Comparison of ENCODE assay signal across 9 cellular contexts in the genomic region with DNA sequence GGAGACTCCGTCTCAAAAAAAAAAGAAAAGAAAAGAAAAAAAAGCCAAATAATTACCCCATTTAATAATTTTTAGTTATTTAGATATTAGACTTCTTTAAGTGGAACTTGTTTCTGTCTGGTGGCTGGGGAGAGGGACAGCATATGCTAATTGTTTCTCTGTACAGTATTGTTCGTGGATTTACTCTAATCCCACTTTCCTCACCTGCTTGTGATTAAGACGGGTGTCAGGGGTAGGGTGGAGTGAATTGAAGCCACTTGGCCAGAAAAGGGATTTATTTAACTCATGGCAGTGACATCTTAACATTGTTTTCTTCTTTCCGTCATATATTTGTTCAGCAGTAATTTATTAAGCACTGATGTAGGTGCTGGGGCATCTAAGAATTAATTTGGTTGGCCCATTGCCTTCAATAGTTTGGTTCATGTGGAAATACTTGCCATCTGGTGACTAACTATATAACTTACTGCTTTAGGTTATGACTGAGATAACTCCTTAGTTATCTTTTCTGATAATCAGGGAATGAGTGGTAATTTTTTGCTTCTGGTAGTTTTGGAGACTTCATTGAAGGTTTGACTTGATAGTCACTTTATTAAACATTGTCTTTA. TPM values are rescaled to one million over a fixed set of nuclear protein-coding genes. Genes with fewer than 3 reads are reported as not detected.
DNase-seq lines count a peak whose midpoint lies in the region; ATAC-seq and TF ChIP-seq lines count a peak whose summit lies in the region.
"Had no signal": no experiment of that assay in that cellular context is flagged by ENCODE, and none has a peak within 500 bp of the region (broad histone marks: within the 10 kb centered on the region; RNA-seq: fewer than 3 reads in every experiment).

No MANE protein-coding gene starts in this region.

- no peak overlapping the region for H3K4me2 ChIP-seq in H9 (ENCODE audit: insufficient read depth, insufficient read length, low read length)

- no peak overlapping the region for H3K23ac ChIP-seq in H9 (ENCODE audit: insufficient read length, low read depth, low read length)

- no peak overlapping the region for H3K4ac ChIP-seq in H9 (ENCODE audit: low read depth, low read length)

- no peak overlapping the region for H3K14ac ChIP-seq in H9 (ENCODE audit: insufficient read depth, low read length)

- no peaks in the 10 kb centered on the region for H3K27me3 Mint-ChIP-seq in activated naive CD4-positive, alpha-beta T cell treated with anti-CD3 and anti-CD28 coated beads, Interleukin-2, amount 10 ng/mL, durations not matched to agents 7 days and 5 days
- no peaks in the 10 kb centered on the region for H3K27me3 Mint-ChIP-seq in activated naive CD8-positive, alpha-beta T cell
- H3K27me3 Mint-ChIP-seq in immature natural killer cell (ENCODE audit: low read depth in 3 of 3) (peaks cover 0 to 15% (median 8%) of the 10 kb centered on the region in 3 donors), H9 (ENCODE audit: low read depth) (no peaks in the 10 kb centered on the region)

- H2BK5ac ChIP-seq in H9 (ENCODE audit: insufficient read length, low read length) = no peak overlapping the region

- H3K27ac Mint-ChIP-seq in activated naive CD4-positive, alpha-beta T cell treated with anti-CD3 and anti-CD28 coated beads, Interleukin-2, amount 10 ng/mL, durations not matched to agents 7 days and 5 days = peak overlapping the region; percentile 76
- H3K27ac Mint-ChIP-seq in activated naive CD8-positive, alpha-beta T cell = peak overlapping the region; percentile 94
- H3K27ac Mint-ChIP-seq in immature natural killer cell = peak overlapping the region in 4 of 6 donors; percentile 44 to 82 (median 68)
- no peak overlapping the region; a peak in 2 of 7 replicates for H3K27ac Mint-ChIP-seq in H9

- CTCF ChIA-PET in activated naive CD4-positive, alpha-beta T cell treated with anti-CD3 and anti-CD28 coated beads, Interleukin-2, amount 10 ng/mL, durations not matched to agents 7 days and 5 days (lab: Charles Lee) = no interaction called here

- H3K4me1 ChIP-seq in thoracic aorta (ENCODE audit: control insufficient read depth in 1 of 2, low read depth in 2 of 2) (peaks cover 35 to 61% of the 10 kb centered on the region in 2 donors), H9 (ENCODE audit: insufficient read depth, low read length) (peaks cover 7% of the 10 kb centered on the region; the same call in 1 of the 2 replicates)

- no peak overlapping the region for H4K5ac ChIP-seq in H9 (ENCODE audit: insufficient read length, low read depth, low read length)

- no CpG with 5 or more reads among the region's 4 CpGs for WGBS in H9 (ENCODE audit: extremely low coverage, insufficient read length, low lambda C conversion rate)

- no peaks in the 10 kb centered on the region for H3K36me3 ChIP-seq in thoracic aorta

- H3K18ac ChIP-seq in H9 (ENCODE audit: insufficient read length, low read depth, low read length) = no peak overlapping the region

- H3K79me1 ChIP-seq in H9 (ENCODE audit: insufficient read depth, low read depth, low read length, poor library complexity, severe bottlenecking) = peaks cover 3% of the 10 kb centered on the region

- peak overlapping the region; percentile 9 to 13 for H3K27ac ChIP-seq in thoracic aorta
- no peak overlapping the region for H3K27ac ChIP-seq in H9 (ENCODE audit: insufficient read length, low read depth, low read length)

- H3K4me3 ChIP-seq in thoracic aorta = peak overlapping the region; percentile 15

- H3K27me3 ChIP-seq in thoracic aorta (replicated peaks; ENCODE audit: insufficient read depth) = no peaks in the 10 kb centered on the region
- no peaks in the 10 kb centered on the region for H3K27me3 ChIP-seq in H9 (ENCODE audit: insufficient read depth, low read length)

- H4K8ac ChIP-seq in H9 (replicated peaks; ENCODE audit: insufficient read length, low read depth, low read length) = no peak overlapping the region

- no peak overlapping the region for H3K9ac ChIP-seq in H9 (ENCODE audit: extremely low read depth, insufficient read length, low read length)

- no peak overlapping the region for H2BK12ac ChIP-seq in H9 (ENCODE audit: insufficient read length, low read depth, low read length)

- no peaks in the 10 kb centered on the region for H3K9me3 ChIP-seq in thoracic aorta
- no peaks in the 10 kb centered on the region for H3K9me3 ChIP-seq in H9 (ENCODE audit: control insufficient read depth, low read depth, low read length)

- H3T11ph ChIP-seq in H9 (ENCODE audit: low read length) = no peak overlapping the region

- H2AFZ ChIP-seq in H9 (ENCODE audit: low read length) = no peak overlapping the region

- H3K4me3 Mint-ChIP-seq in activated naive CD4-positive, alpha-beta T cell treated with anti-CD3 and anti-CD28 coated beads, Interleukin-2, amount 10 ng/mL, durations not matched to agents 7 days and 5 days = no peak overlapping the region
- H3K4me3 Mint-ChIP-seq in activated naive CD8-positive, alpha-beta T cell = peak overlapping the region; percentile 77
- H3K4me3 Mint-ChIP-seq in immature natural killer cell (no peak overlapping the region), H9 (peak overlapping the region in 1 of 2 experiments; percentile 24; a peak in 1 of 5 replicates)

- no peaks in the 10 kb centered on the region for H3K9me3 Mint-ChIP-seq in activated naive CD4-positive, alpha-beta T cell treated with anti-CD3 and anti-CD28 coated beads, Interleukin-2, amount 10 ng/mL, durations not matched to agents 7 days and 5 days
- H3K9me3 Mint-ChIP-seq in activated naive CD8-positive, alpha-beta T cell (ENCODE audit: low read depth) = no peaks in the 10 kb centered on the region
- H3K9me3 Mint-ChIP-seq in immature natural killer cell = no peaks in the 10 kb centered on the region
- H3K9me3 Mint-ChIP-seq in H9 = peaks cover 2 to 3% of the 10 kb centered on the region in 2 experiments; a peak in 3 of 5 replicates

- H2BK15ac ChIP-seq in H9 (ENCODE audit: low read depth, low read length) = no peak overlapping the region

- no peak overlapping the region for H2BK120ac ChIP-seq in H9 (ENCODE audit: low read depth, low read length, poor library complexity, severe bottlenecking)

- TF ChIP-seq CTCF in thoracic aorta (IDR thresholded peaks at IDR 0.05) (no peak), H9 (conservative IDR thresholded peaks at IDR 0.05) (no peak)

- no peaks in the 10 kb centered on the region for H4K20me1 ChIP-seq in H9 (ENCODE audit: control insufficient read depth, insufficient read depth, insufficient read length)

- peaks cover 2% of the 10 kb centered on the region for H3K23me2 ChIP-seq in H9 (ENCODE audit: insufficient read length, low read depth, low read length, poor library complexity, severe bottlenecking)

- no peak overlapping the region for H2AK5ac ChIP-seq in H9 (ENCODE audit: insufficient read length, low read length)

- ATAC-seq in thoracic aorta (ENCODE audit: insufficient number of reproducible peaks, low FRiP score, low read depth) = no peak

- H2BK20ac ChIP-seq in H9 (ENCODE audit: low read depth, low read length, poor library complexity, severe bottlenecking) = no peak overlapping the region

- H4K91ac ChIP-seq in H9 (ENCODE audit: insufficient read length, low read depth, low read length) = no peak overlapping the region

- peaks cover 27% of the 10 kb centered on the region for H3K36me3 Mint-ChIP-seq in activated naive CD4-positive, alpha-beta T cell treated with anti-CD3 and anti-CD28 coated beads, Interleukin-2, amount 10 ng/mL, durations not matched to agents 7 days and 5 days
- peaks cover 6% of the 10 kb centered on the region for H3K36me3 Mint-ChIP-seq in activated naive CD8-positive, alpha-beta T cell
- peaks cover 0 to 4% (median 0%) of the 10 kb centered on the region in 3 donors for H3K36me3 Mint-ChIP-seq in immature natural killer cell
- peaks cover 4 to 22% (median 12%) of the 10 kb centered on the region in 3 experiments; a peak in 6 of 7 replicates for H3K36me3 Mint-ChIP-seq in H9 (ENCODE audit: insufficient read depth in 1 of 3, low read depth in 3 of 3)

- DNase-seq in activated naive CD4-positive, alpha-beta T cell treated with anti-CD3 and anti-CD28 coated beads, Interleukin-2, amount 10 ng/mL, durations not matched to agents 7 days and 5 days = no peak
- DNase-seq in activated naive CD4-positive, alpha-beta T cell treated with Interleukin-2 at 50 U/mL for 16 hours = no peak
- DNase-seq in immature natural killer cell (no peak), thoracic aorta (ENCODE audit: low spot score) (no peak), H4 (ENCODE audit: low spot score) (no peak), NCI-H2081 (lab: John Stamatoyannopoulos, UW) (no peak), H9 (no peak)
- DNase-seq: RPMI8226 had no signal

- H3K56ac ChIP-seq in H9 (ENCODE audit: insufficient read length, low read depth, low read length) = no peak overlapping the region

- H3K4me1 Mint-ChIP-seq in activated naive CD4-positive, alpha-beta T cell treated with anti-CD3 and anti-CD28 coated beads, Interleukin-2, amount 10 ng/mL, durations not matched to agents 7 days and 5 days = peaks cover 58% of the 10 kb centered on the region
- peaks cover 72% of the 10 kb centered on the region for H3K4me1 Mint-ChIP-seq in activated naive CD8-positive, alpha-beta T cell (ENCODE audit: low read depth)
- H3K4me1 Mint-ChIP-seq in immature natural killer cell (peaks cover 69 to 87% of the 10 kb centered on the region in 2 donors), H9 (peaks cover 60 to 62% of the 10 kb centered on the region in 2 experiments)

- peaks cover 68% of the 10 kb centered on the region for H3K79me2 ChIP-seq in H9 (ENCODE audit: insufficient read depth, low read length)

RNA-seq across cellular contexts. Expression of a gene that starts 4.6 kb away (rescaled TPM):
- 10 to 100 TPM; 12.9 to 90.1 (median 29.7) TPM for polyA plus RNA-seq in immature natural killer cell
- total RNA-seq in thoracic aorta (10 to 100 TPM; 58.5 to 98.0 TPM), H9 (2021) (53.5 and 58.1 TPM in 2 replicates)
- 14.8 and 26.4 TPM in 2 replicates for total RNA-seq in H4 (2014; rRNA removed; shearing (Covaris generic))

Comparison
In these comparisons a context has a peak if more than half of its experiments do, and no peak if none do; other contexts are left out.
1. H3K27ac Mint-ChIP-seq: peak in activated naive CD4-positive, alpha-beta T cell treated with anti-CD3 and anti-CD28 coated beads, Interleukin-2, amount 10 ng/mL, durations not matched to agents 7 days and 5 days (single experiment), activated naive CD8-positive, alpha-beta T cell (single experiment) and immature natural killer cell (4 of 6); none in H9 (0 of 3).